In the genomic region with DNA sequence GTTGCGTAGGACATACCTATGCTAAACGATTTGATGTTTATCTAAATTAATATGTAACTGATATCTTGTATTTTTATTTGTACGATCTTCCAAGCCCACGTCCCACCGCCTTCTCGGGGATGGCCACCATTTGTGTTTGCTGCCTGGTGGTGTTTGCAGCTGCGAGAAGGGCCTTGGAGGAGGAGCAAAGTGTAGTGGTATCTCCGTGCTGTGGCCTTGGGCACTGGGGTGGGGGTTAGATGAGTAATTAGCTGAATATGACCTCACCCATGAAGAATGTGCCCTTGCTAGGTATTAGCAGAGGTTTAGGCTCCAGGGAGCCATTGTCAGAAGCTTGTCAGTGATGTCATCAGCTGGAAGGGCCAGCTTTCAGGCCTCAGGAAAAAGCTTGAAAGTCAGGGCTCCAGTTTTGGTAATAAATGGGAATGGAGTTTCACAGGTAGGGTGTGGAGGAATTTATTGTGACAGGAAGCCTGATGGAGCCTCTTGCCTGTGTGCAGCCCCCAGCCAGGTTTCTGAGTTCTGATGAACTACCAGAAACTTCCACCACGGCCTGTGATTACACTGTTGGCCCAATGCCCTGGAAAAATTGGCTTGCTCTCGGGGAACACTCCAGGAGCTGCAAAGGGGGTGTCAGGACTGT, we compare ENCODE assay signal across 8 cellular contexts. TPM values are rescaled to one million over a fixed set of nuclear protein-coding genes. Genes with fewer than 3 reads are reported as not detected.
A peak's percentile ranks its signal among the peaks of the same experiment; 100 is the strongest.
DNase-seq lines count a peak whose midpoint lies in the region; ATAC-seq and TF ChIP-seq lines count a peak whose summit lies in the region.

No MANE protein-coding gene starts in this region.

- no peaks in the 10 kb centered on the region for H3K27me3 Mint-ChIP-seq in WTC11 (ENCODE audit: low read depth)

- DNase-seq in HCT116 (ENCODE audit: low read depth, low spot score) (peak; percentile 95), WTC11 (ENCODE audit: low spot score) (peak; percentile 59), hepatic stellate cell (ENCODE audit: low spot score) (peak; percentile 60), gastrocnemius medialis (no peak), posterior cingulate gyrus (no peak), T-helper 1 cell (no peak), WERI-Rb-1 (no peak), NOMO-1 treated with DMSO at 0.1 percent for 48 hours (lab: John Stamatoyannopoulos, UW; ENCODE audit: unreplicated experiment) (no peak)

- no peaks in the 10 kb centered on the region; the same call in 1 of the 2 replicates for H4K20me1 ChIP-seq in HCT116 (ENCODE audit: insufficient read depth)

- no peak overlapping the region for H2AFZ ChIP-seq in HCT116 (ENCODE audit: low read depth, low read length, poor library complexity, severe bottlenecking)

- peak overlapping the region; percentile 78 for H3K4me2 ChIP-seq in HCT116 (ENCODE audit: low read length)

- peak; percentile 75 for ATAC-seq in HCT116
- ATAC-seq in WTC11: peak; percentile 95
- ATAC-seq in gastrocnemius medialis: peak; percentile 56 to 64

- CTCF ChIA-PET in HCT116 (lab: Charles Lee) (no interaction called here), WTC11 (lab: Charles Lee) (interaction anchor here (0.6 to 1.6 kb wide), 4 partner anchors 29 to 257 kb away, joined by 3 to 9 read pairs (median 4); a partner anchor contains a TSS)

- RAD21 ChIA-PET in HCT116 (lab: Charles Lee; ENCODE audit: low non-redundant PET in 1 of 2, low total read pairs in 2 of 2, uncharacterized antibody in 2 of 2, unreplicated experiment in 2 of 2): no interaction called here

- H3K79me2 ChIP-seq in HCT116 (ENCODE audit: insufficient read depth, low read length): peaks cover 74% of the 10 kb centered on the region

- peak overlapping the region; percentile 64 for H3K9ac ChIP-seq in HCT116 (ENCODE audit: low read length)

- H3K27ac Mint-ChIP-seq in WTC11: peak overlapping the region; percentile 96

- BruUV-seq in HCT116 (replicated peaks; lab: Mats Ljungman, UMichigan): no TSS peak

- peak overlapping the region in 1 of 2 experiments; percentile 32; a peak in 2 of 4 replicates for H3K4me3 ChIP-seq in HCT116 (replicated peaks in 1 of 2; ENCODE audit: low read depth in 1 of 2, low read length in 2 of 2)
- no peak overlapping the region for H3K4me3 ChIP-seq in gastrocnemius medialis
- no peak overlapping the region for H3K4me3 ChIP-seq in WERI-Rb-1 (ENCODE audit: low read depth, low read length)

- H3K27ac ChIP-seq in HCT116 (ENCODE audit: low read depth, low read length) (peak overlapping the region; percentile 57), gastrocnemius medialis (peak overlapping the region; percentile 41 to 74 (median 68)), WERI-Rb-1 (no peak overlapping the region)

- POLR2A ChIA-PET in HCT116 (lab: Charles Lee): interaction anchor here (1.0 to 1.1 kb wide), 2 partner anchors 11 to 36 kb away, joined by 3 read pairs; no protein-coding TSS in a partner anchor
- POLR2A ChIA-PET in WTC11 (lab: Charles Lee): interaction anchor here (0.7 to 3.3 kb wide), 5 partner anchors 11 to 41 kb away, joined by 3 to 19 read pairs (median 9); a partner anchor contains a TSS

- peaks cover 65% of the 10 kb centered on the region for H3K4me1 Mint-ChIP-seq in WTC11

- TF ChIP-seq POLR2A in HCT116 (IDR thresholded peaks at IDR 0.05; ENCODE audit: borderline replicate concordance, extremely low read depth, insufficient read depth, insufficient read length) (no peak), gastrocnemius medialis (IDR thresholded peaks at IDR 0.05) (no peak)

- H3K4me3 Mint-ChIP-seq in WTC11: peak overlapping the region; percentile 15

- no peak for TF ChIP-seq CTCF in HCT116 (IDR thresholded peaks at IDR 0.05 in 2 of 3, conservative IDR thresholded peaks at IDR 0.05 in 1 of 3; ENCODE audit: borderline replicate concordance in 1 of 3, insufficient read depth in 1 of 3, low read depth in 2 of 3, low read length in 2 of 3)
- no peak for TF ChIP-seq CTCF in WTC11 (IDR thresholded peaks at IDR 0.05)
- TF ChIP-seq CTCF in gastrocnemius medialis (IDR thresholded peaks at IDR 0.05 in 4 of 5, conservative IDR thresholded peaks at IDR 0.05 in 1 of 5): no peak
- TF ChIP-seq CTCF in WERI-Rb-1 (IDR thresholded peaks at IDR 0.05; ENCODE audit: low read depth, low read length): no peak

- TF ChIP-seq RAD21 in HCT116 (IDR thresholded peaks at IDR 0.05; ENCODE audit: low read depth): peak; percentile 32; the same call in 1 of the 2 replicates

- H3K4me1 ChIP-seq in HCT116 (ENCODE audit: control insufficient read depth in 1 of 2, insufficient read depth in 2 of 2, low read length in 2 of 2): peaks cover 59 to 88% of the 10 kb centered on the region in 2 experiments
- peaks cover 6 to 12% of the 10 kb centered on the region in 2 donors for H3K4me1 ChIP-seq in gastrocnemius medialis

- H3K36me3 Mint-ChIP-seq in WTC11: no peaks in the 10 kb centered on the region

- in situ Hi-C loops in gastrocnemius medialis (cut with MboI; ENCODE audit: low sequenced_read_pairs in 4 of 4): no loop called here

- no peaks in the 10 kb centered on the region for H3K9me3 ChIP-seq in HCT116 (ENCODE audit: control insufficient read depth in 1 of 2, insufficient read depth in 1 of 2, low read depth in 1 of 2, low read length in 2 of 2)
- H3K9me3 ChIP-seq in gastrocnemius medialis: no peaks in the 10 kb centered on the region
- no peaks in the 10 kb centered on the region for H3K9me3 ChIP-seq in WERI-Rb-1 (ENCODE audit: severe bottlenecking)

- no peaks in the 10 kb centered on the region for H3K9me2 ChIP-seq in HCT116 (ENCODE audit: insufficient read depth)

- no peaks in the 10 kb centered on the region for H3K9me3 Mint-ChIP-seq in WTC11

- H3K27me3 ChIP-seq in HCT116 (ENCODE audit: insufficient read depth, low read length) (no peaks in the 10 kb centered on the region), gastrocnemius medialis (no peaks in the 10 kb centered on the region), WERI-Rb-1 (ENCODE audit: insufficient read depth, low read depth, severe bottlenecking) (no peaks in the 10 kb centered on the region)

- intact Hi-C loops in HCT116 (cut with micrococcal nuclease): loop anchor here (5.0 kb wide), 1 partner anchor 452 kb away; a partner anchor contains a TSS
- intact Hi-C loops in gastrocnemius medialis (cut with DNase I; ENCODE audit: low total_unique reads): no loop called here
- intact Hi-C loops in posterior cingulate gyrus (cut with DNase I): no loop called here

- H3K36me3 ChIP-seq in HCT116 (ENCODE audit: control insufficient read depth in 1 of 2, insufficient read depth in 2 of 2, low read length in 2 of 2) (no peaks in the 10 kb centered on the region), gastrocnemius medialis (no peaks in the 10 kb centered on the region), WERI-Rb-1 (no peaks in the 10 kb centered on the region)

TF ChIP-seq in HCT116, 20 proteins besides CTCF, POLR2A, EP300 and RAD21 (continues in another document):
- TF ChIP-seq CEBPB (IDR thresholded peaks at IDR 0.05; ENCODE audit: low read depth) (peak; percentile 75), FOSL1 (IDR thresholded peaks at IDR 0.05; ENCODE audit: low read depth) (peak; percentile 98), YY1 (IDR thresholded peaks at IDR 0.05; ENCODE audit: extremely low read depth, insufficient replicate concordance, low read depth, low read length) (peak; percentile 37), EZH2phosphoT487 (IDR thresholded peaks at IDR 0.05; ENCODE audit: borderline replicate concordance) (no peak), SIN3A (IDR thresholded peaks at IDR 0.05; ENCODE audit: low read depth) (peak; percentile 90), CBX3 (IDR thresholded peaks at IDR 0.05; ENCODE audit: low read depth) (peak; percentile 76)
- TF ChIP-seq, protein P1, sequence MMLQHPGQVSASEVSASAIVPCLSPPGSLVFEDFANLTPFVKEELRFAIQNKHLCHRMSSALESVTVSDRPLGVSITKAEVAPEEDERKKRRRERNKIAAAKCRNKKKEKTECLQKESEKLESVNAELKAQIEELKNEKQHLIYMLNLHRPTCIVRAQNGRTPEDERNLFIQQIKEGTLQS (IDR thresholded peaks at IDR 0.05): peak; percentile 90
- TF ChIP-seq, protein P2, sequence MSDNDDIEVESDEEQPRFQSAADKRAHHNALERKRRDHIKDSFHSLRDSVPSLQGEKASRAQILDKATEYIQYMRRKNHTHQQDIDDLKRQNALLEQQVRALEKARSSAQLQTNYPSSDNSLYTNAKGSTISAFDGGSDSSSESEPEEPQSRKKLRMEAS (IDR thresholded peaks at IDR 0.05): peak; percentile 68

TF ChIP-seq in WTC11, 78 proteins besides CTCF, POLR2A, EP300 and RAD21 (continues in another document):
- TF ChIP-seq ELF4 (CRISPR knock-in tag; IDR thresholded peaks at IDR 0.05; ENCODE audit: low read depth) (no peak), ETV6 (CRISPR knock-in tag; IDR thresholded peaks at IDR 0.05) (0 out of 2 replicates have a peak, but pooled peaks have one; percentile 18), NR1H2 (CRISPR knock-in tag; IDR thresholded peaks at IDR 0.05) (no peak), NFYB (CRISPR knock-in tag; conservative IDR thresholded peaks at IDR 0.05; ENCODE audit: low read depth) (no peak), CREM (CRISPR knock-in tag; IDR thresholded peaks at IDR 0.05) (no peak), HMGA2 (CRISPR knock-in tag; IDR thresholded peaks at IDR 0.05) (no peak)
- TF ChIP-seq, protein P3, sequence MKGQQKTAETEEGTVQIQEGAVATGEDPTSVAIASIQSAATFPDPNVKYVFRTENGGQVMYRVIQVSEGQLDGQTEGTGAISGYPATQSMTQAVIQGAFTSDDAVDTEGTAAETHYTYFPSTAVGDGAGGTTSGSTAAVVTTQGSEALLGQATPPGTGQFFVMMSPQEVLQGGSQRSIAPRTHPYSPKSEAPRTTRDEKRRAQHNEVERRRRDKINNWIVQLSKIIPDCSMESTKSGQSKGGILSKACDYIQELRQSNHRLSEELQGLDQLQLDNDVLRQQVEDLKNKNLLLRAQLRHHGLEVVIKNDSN (CRISPR knock-in tag; IDR thresholded peaks at IDR 0.05): no peak

RNA-seq across cellular contexts. Expression of a gene that starts 41.0 kb away (rescaled TPM):
- total RNA-seq in HCT116 (2021; ENCODE audit: unreplicated experiment) (116 TPM), WTC11 (2021) (107 to 127 TPM (median 107 TPM) in 3 replicates), gastrocnemius medialis (10 to 100 TPM; 10.9 to 21.5 (median 12.0) TPM)
- 149 and 179 TPM in 2 replicates for polyA plus RNA-seq in HCT116 (2012)

Comparison
In these comparisons a context has a peak if more than half of its experiments do, and no peak if none do; other contexts are left out.
1. DNase-seq: peak in HCT116 (single experiment), WTC11 (single experiment) and hepatic stellate cell (single experiment); none in gastrocnemius medialis (0 of 2), posterior cingulate gyrus (0 of 10), T-helper 1 cell (0 of 5), WERI-Rb-1 (single experiment) and NOMO-1 treated with DMSO at 0.1 percent for 48 hours (single experiment).
2. Peak in every context shown above with its lines, with median percentiles within 50 percentile points of each other: ATAC-seq.